9 cellular contexts compared by ENCODE assay signal in genomic region chr11:70145841-70146240, GRCh38.
"Had no signal": no experiment of that assay in that cellular context is flagged by ENCODE, and none has a peak within 500 bp of the region (broad histone marks: within the 10 kb centered on the region; RNA-seq: fewer than 3 reads in every experiment).

No MANE protein-coding gene starts in this region.

- H3K9me3 Mint-ChIP-seq: GM23338 had no signal

- ATAC-seq: GM23338, HCT116 had no signal

- H3K4me3 Mint-ChIP-seq: GM23338 had no signal

- H3K36me3 ChIP-seq: HAP-1 had no signal

- H3K27ac Mint-ChIP-seq: GM23338 had no signal

- DNase-seq: H7, IMR-90, Karpas-422, KBM-7 had no signal

- H3K9me3 ChIP-seq: HAP-1 had no signal

- H3K4me3 ChIP-seq: GM23338, HAP-1 had no signal

- H2AFZ ChIP-seq: GM23338 had no signal

- H3K27ac ChIP-seq: HL-60, KMS-11 had no signal

- H3K4me2 ChIP-seq: GM23338, KMS-11 had no signal

- H3K9ac ChIP-seq: KMS-11 had no signal
